11 cellular contexts compared by ENCODE assay signal in genomic region chr17:69047368-69048263, GRCh38. TPM values are rescaled to one million over a fixed set of nuclear protein-coding genes. Genes with fewer than 3 reads are reported as not detected.
DNase-seq lines count a peak whose midpoint lies in the region; ATAC-seq, FAIRE-seq and TF ChIP-seq lines count a peak whose summit lies in the region.
"Had no signal": no experiment of that assay in that cellular context is flagged by ENCODE, and none has a peak within 500 bp of the region (broad histone marks: within the 10 kb centered on the region; RNA-seq: fewer than 3 reads in every experiment).

No MANE protein-coding gene starts in this region.

- DNase-seq in H4 (ENCODE audit: low spot score) (peak; percentile 56), WTC11 (ENCODE audit: low spot score) (no peak), left ventricle myocardium inferior (peak; percentile 65), gastrocnemius medialis (peak; percentile 26 to 48), glutamatergic neuron (no peak), anterior cingulate cortex (lab: John Stamatoyannopoulos, UW) (no peak), RCC 7860 (ENCODE audit: low spot score) (no peak), occipital lobe (lab: John Stamatoyannopoulos, UW) (no peak)
- DNase-seq: activated naive CD8-positive, alpha-beta T cell treated with anti-CD3 and anti-CD28 coated beads, Interleukin-2, amount 10 ng/mL, durations not matched to agents 7 days and 5 days; NCI-H526 treated with DMSO at 0.1 percent for 48 hours; stimulated activated CD4-positive, alpha-beta T cell treated with anti-CD3 and anti-CD28 coated beads, Interleukin-2, amount 100 ng/mL, for 48 hours had no signal

- FAIRE-seq in RCC 7860 (lab: Jason Lieb, UNC): no peak

- ATAC-seq in WTC11 (no peak), gastrocnemius medialis (peak; percentile 36 to 49)

- CTCF ChIA-PET in WTC11 (lab: Charles Lee): no interaction called here

- no peaks in the 10 kb centered on the region for H3K36me3 Mint-ChIP-seq in WTC11
- H3K36me3 Mint-ChIP-seq in glutamatergic neuron (ENCODE audit: unreplicated experiment): no peaks in the 10 kb centered on the region
- H3K36me3 Mint-ChIP-seq: activated naive CD8-positive, alpha-beta T cell treated with anti-CD3 and anti-CD28 coated beads, Interleukin-2, amount 10 ng/mL, durations not matched to agents 7 days and 5 days had no signal

- H3K4me1 ChIP-seq in left ventricle myocardium inferior (peaks cover 19% of the 10 kb centered on the region), gastrocnemius medialis (no peaks in the 10 kb centered on the region)

- no peak for TF ChIP-seq CTCF in WTC11 (IDR thresholded peaks at IDR 0.05)
- TF ChIP-seq CTCF in left ventricle myocardium inferior (IDR thresholded peaks at IDR 0.05; ENCODE audit: borderline replicate concordance): no peak
- TF ChIP-seq CTCF in gastrocnemius medialis (IDR thresholded peaks at IDR 0.05 in 4 of 5, conservative IDR thresholded peaks at IDR 0.05 in 1 of 5): no peak
- TF ChIP-seq CTCF in glutamatergic neuron (IDR thresholded peaks at IDR 0.05; ENCODE audit: partially characterized antibody, unreplicated experiment): no peak

- no peaks in the 10 kb centered on the region for H3K9me3 Mint-ChIP-seq in WTC11
- H3K9me3 Mint-ChIP-seq in glutamatergic neuron (ENCODE audit: unreplicated experiment): no peaks in the 10 kb centered on the region

- intact Hi-C loops in left ventricle myocardium inferior (cut with micrococcal nuclease): no loop called here
- intact Hi-C loops in gastrocnemius medialis (cut with DNase I; ENCODE audit: low total_unique reads): no loop called here

- in situ Hi-C loops in gastrocnemius medialis (cut with MboI; ENCODE audit: low sequenced_read_pairs in 4 of 4): loop anchor here in 1 of 4 donors (10.0 kb wide), 1 partner anchor 253 kb away; no protein-coding TSS in a partner anchor

- H3K27me3 ChIP-seq in left ventricle myocardium inferior (ENCODE audit: low read depth) (no peaks in the 10 kb centered on the region), gastrocnemius medialis (no peaks in the 10 kb centered on the region)

- H3K4me3 Mint-ChIP-seq in WTC11 (no peak overlapping the region), glutamatergic neuron (ENCODE audit: unreplicated experiment) (no peak overlapping the region)
- H3K4me3 Mint-ChIP-seq: activated naive CD8-positive, alpha-beta T cell treated with anti-CD3 and anti-CD28 coated beads, Interleukin-2, amount 10 ng/mL, durations not matched to agents 7 days and 5 days had no signal

- peaks cover 38% of the 10 kb centered on the region for H3K36me3 ChIP-seq in left ventricle myocardium inferior
- H3K36me3 ChIP-seq in gastrocnemius medialis: peaks cover 0 to 50% of the 10 kb centered on the region in 2 donors

- H3K9me3 ChIP-seq in left ventricle myocardium inferior (replicated peaks): peaks cover 18% of the 10 kb centered on the region
- H3K9me3 ChIP-seq in gastrocnemius medialis: no peaks in the 10 kb centered on the region

- TF ChIP-seq POLR2A in gastrocnemius medialis (IDR thresholded peaks at IDR 0.05): no peak

- POLR2A ChIA-PET in WTC11 (lab: Charles Lee): no interaction called here

- H3K4me1 Mint-ChIP-seq in WTC11 (no peaks in the 10 kb centered on the region), glutamatergic neuron (ENCODE audit: low read depth, unreplicated experiment) (no peaks in the 10 kb centered on the region)

- H3K4me3 ChIP-seq in left ventricle myocardium inferior (no peak overlapping the region), gastrocnemius medialis (no peak overlapping the region)

- H3K27me3 Mint-ChIP-seq in WTC11 (ENCODE audit: low read depth) (no peaks in the 10 kb centered on the region), glutamatergic neuron (ENCODE audit: unreplicated experiment) (no peaks in the 10 kb centered on the region)
- H3K27me3 Mint-ChIP-seq: activated naive CD8-positive, alpha-beta T cell treated with anti-CD3 and anti-CD28 coated beads, Interleukin-2, amount 10 ng/mL, durations not matched to agents 7 days and 5 days had no signal

- H3K27ac ChIP-seq in left ventricle myocardium inferior (replicated peaks) (peak overlapping the region; percentile 85), gastrocnemius medialis (peak overlapping the region in 2 of 4 donors; percentile 33 to 39)

- H3K27ac Mint-ChIP-seq in WTC11 (no peak overlapping the region), glutamatergic neuron (ENCODE audit: unreplicated experiment) (no peak overlapping the region)
- H3K27ac Mint-ChIP-seq: activated naive CD8-positive, alpha-beta T cell treated with anti-CD3 and anti-CD28 coated beads, Interleukin-2, amount 10 ng/mL, durations not matched to agents 7 days and 5 days had no signal

TF ChIP-seq in WTC11, 78 proteins besides CTCF, POLR2A, EP300 and RAD21:
- no peak for TF ChIP-seq ZNF396 (CRISPR knock-in tag; IDR thresholded peaks at IDR 0.05; ENCODE audit: borderline replicate concordance)
- TF ChIP-seq GABPB1 (CRISPR knock-in tag; IDR thresholded peaks at IDR 0.05): peak; percentile 86
- no peak for TF ChIP-seq HMGA2 (CRISPR knock-in tag; IDR thresholded peaks at IDR 0.05)
TF ChIP-seq in WTC11: peak in this region for 1.

RNA-seq across cellular contexts. Expression of gene ABCA9, which starts 13.1 kb away (rescaled TPM):
- not detected in 2 replicates for total RNA-seq in H4 (2014; rRNA removed; shearing (Covaris generic))
- not detected in 3 replicates for total RNA-seq in WTC11 (2021)
- 13.0 TPM for total RNA-seq in left ventricle myocardium inferior
- total RNA-seq in gastrocnemius medialis: 10 to 100 TPM in 2 of 4 donors, 1 to 10 TPM in 2; 6.0 to 38.2 (median 8.5) TPM
- total RNA-seq in glutamatergic neuron (ENCODE audit: unreplicated experiment): 0.61 TPM
- total RNA-seq in occipital lobe: 6.6 TPM

Comparison
In these comparisons a context has a peak if more than half of its experiments do, and no peak if none do; other contexts are left out.
1. DNase-seq: peak in H4 (single experiment), left ventricle myocardium inferior (single experiment) and gastrocnemius medialis (2 of 2); none in WTC11 (single experiment), glutamatergic neuron (single experiment), anterior cingulate cortex (0 of 58), RCC 7860 (single experiment) and occipital lobe (single experiment).